14 cellular contexts compared by ENCODE assay signal in the genomic region with DNA sequence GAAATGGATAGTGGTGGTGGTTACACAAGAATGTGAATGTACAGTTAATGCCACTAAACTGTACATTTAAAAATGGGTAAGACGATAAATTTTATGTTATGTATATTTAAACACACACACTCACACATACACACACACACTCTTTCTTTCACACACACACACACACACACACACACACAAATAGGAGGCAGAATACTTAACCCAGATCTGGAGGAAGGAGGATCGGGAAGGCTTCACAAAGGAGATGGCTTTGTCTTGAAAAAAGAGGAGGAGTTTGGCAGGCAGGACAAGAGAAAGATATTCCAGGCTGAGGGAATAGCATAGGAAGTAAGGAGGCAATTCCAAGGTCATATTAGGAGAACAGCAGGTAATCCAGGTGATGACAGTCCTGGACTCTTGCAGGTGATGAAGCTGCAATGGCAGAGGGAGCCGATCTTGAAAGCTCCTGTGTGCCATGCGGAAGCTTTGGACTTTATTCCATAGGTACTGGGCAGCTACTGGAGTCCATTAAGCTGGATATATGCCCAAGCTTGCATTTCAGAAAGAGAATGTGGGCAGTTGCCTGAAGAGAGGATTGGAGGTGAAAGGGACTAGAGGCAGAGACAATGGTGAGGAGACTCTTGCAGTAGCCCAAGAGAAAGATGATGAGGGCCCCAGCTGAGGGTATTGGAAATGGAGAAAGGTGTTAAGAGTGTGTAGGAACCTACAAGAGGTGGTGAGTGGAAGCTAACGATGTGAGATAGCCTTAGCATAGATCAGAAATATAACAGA. TPM values are rescaled to one million over a fixed set of nuclear protein-coding genes. Genes with fewer than 3 reads are reported as not detected.
DNase-seq lines count a peak whose midpoint lies in the region; ATAC-seq and TF ChIP-seq lines count a peak whose summit lies in the region.
"Had no signal": no experiment of that assay in that cellular context is flagged by ENCODE, and none has a peak within 500 bp of the region (broad histone marks: within the 10 kb centered on the region; RNA-seq: fewer than 3 reads in every experiment).

No MANE protein-coding gene starts in this region.

- no peak for TF ChIP-seq POLR2A in transverse colon (IDR thresholded peaks at IDR 0.05)

- H3K27ac ChIP-seq in lower lobe of right lung = no peak overlapping the region
- H3K27ac ChIP-seq in transverse colon = peak overlapping the region; percentile 28 to 71 (median 68)
- H3K27ac ChIP-seq in substantia nigra (ENCODE audit: low read depth, low read length, poor library complexity, severe bottlenecking) = no peak overlapping the region
- H3K27ac ChIP-seq: hepatocyte had no signal

- intact Hi-C loops in activated T-helper 2 cell treated with anti-CD3 and anti-CD28 coated beads, Interferon-gamma antibody, Interleukin-2, Interleukin-4, amounts not matched to agents 10 μg/mL and 5 μg/mL and 100 μg/mL, durations not matched to agents 14 hours and 24 hours and 36 hours (cut with micrococcal nuclease) = no loop called here
- intact Hi-C loops in lower lobe of right lung (cut with DNase I) (no loop called here), transverse colon (cut with DNase I; ENCODE audit: low total_unique reads) (no loop called here)

- H3K4me3 Mint-ChIP-seq in activated T-cell treated with anti-CD3 and anti-CD28 coated beads, Interleukin-2, amount 50 U/mL, for 4 hours = peak overlapping the region; percentile 56
- H3K4me3 Mint-ChIP-seq in activated T-helper 2 cell treated with anti-CD3 and anti-CD28 coated beads, Interferon-gamma antibody, Interleukin-2, Interleukin-4, amounts not matched to agents 10 μg/mL and 5 μg/mL and 100 μg/mL, durations not matched to agents 14 hours and 24 hours and 36 hours (ENCODE audit: low read depth) = peak overlapping the region; percentile 63

- no peak for TF ChIP-seq EP300 in transverse colon (IDR thresholded peaks at IDR 0.05; ENCODE audit: low read depth)

- in situ Hi-C loops in transverse colon (cut with MboI; ENCODE audit: low pct_ligation_motif_present in 1 of 4, low pct_unique_long_range_greater_than_20kb in 1 of 4, low sequenced_read_pairs in 3 of 4) = no loop called here

- H3K9me3 Mint-ChIP-seq in activated T-cell treated with anti-CD3 and anti-CD28 coated beads, Interleukin-2, amount 50 U/mL, for 4 hours = no peaks in the 10 kb centered on the region
- no peaks in the 10 kb centered on the region for H3K9me3 Mint-ChIP-seq in activated T-helper 2 cell treated with anti-CD3 and anti-CD28 coated beads, Interferon-gamma antibody, Interleukin-2, Interleukin-4, amounts not matched to agents 10 μg/mL and 5 μg/mL and 100 μg/mL, durations not matched to agents 14 hours and 24 hours and 36 hours

- no peaks in the 10 kb centered on the region for H3K27me3 Mint-ChIP-seq in activated T-cell treated with anti-CD3 and anti-CD28 coated beads, Interleukin-2, amount 50 U/mL, for 4 hours (ENCODE audit: low read depth)
- H3K27me3 Mint-ChIP-seq in activated T-helper 2 cell treated with anti-CD3 and anti-CD28 coated beads, Interferon-gamma antibody, Interleukin-2, Interleukin-4, amounts not matched to agents 10 μg/mL and 5 μg/mL and 100 μg/mL, durations not matched to agents 14 hours and 24 hours and 36 hours (ENCODE audit: low read depth) = no peaks in the 10 kb centered on the region

- TF ChIP-seq CTCF in lower lobe of right lung (IDR thresholded peaks at IDR 0.05) (no peak), transverse colon (IDR thresholded peaks at IDR 0.05) (no peak)

- peak overlapping the region; percentile 23 for H3K27ac Mint-ChIP-seq in activated T-helper 2 cell treated with anti-CD3 and anti-CD28 coated beads, Interferon-gamma antibody, Interleukin-2, Interleukin-4, amounts not matched to agents 10 μg/mL and 5 μg/mL and 100 μg/mL, durations not matched to agents 14 hours and 24 hours and 36 hours
- H3K27ac Mint-ChIP-seq: progenitor cell of endocrine pancreas had no signal

- H3K27me3 ChIP-seq in lower lobe of right lung (ENCODE audit: low read depth) = no peaks in the 10 kb centered on the region
- H3K27me3 ChIP-seq in transverse colon = no peaks in the 10 kb centered on the region
- H3K27me3 ChIP-seq: hepatocyte had no signal

- peaks cover 41% of the 10 kb centered on the region for H3K4me1 Mint-ChIP-seq in activated T-cell treated with anti-CD3 and anti-CD28 coated beads, Interleukin-2, amount 50 U/mL, for 4 hours (ENCODE audit: low read depth)
- peaks cover 43% of the 10 kb centered on the region for H3K4me1 Mint-ChIP-seq in activated T-helper 2 cell treated with anti-CD3 and anti-CD28 coated beads, Interferon-gamma antibody, Interleukin-2, Interleukin-4, amounts not matched to agents 10 μg/mL and 5 μg/mL and 100 μg/mL, durations not matched to agents 14 hours and 24 hours and 36 hours (ENCODE audit: low read depth)

- H3K4me3 ChIP-seq in lower lobe of right lung (peak overlapping the region; percentile 17), transverse colon (no peak overlapping the region)
- H3K4me3 ChIP-seq: hepatocyte had no signal

- no peaks in the 10 kb centered on the region for H3K36me3 ChIP-seq in lower lobe of right lung
- H3K36me3 ChIP-seq in transverse colon = no peaks in the 10 kb centered on the region

- H3K36me3 Mint-ChIP-seq in activated T-cell treated with anti-CD3 and anti-CD28 coated beads, Interleukin-2, amount 50 U/mL, for 4 hours (ENCODE audit: insufficient read depth) = no peaks in the 10 kb centered on the region
- no peaks in the 10 kb centered on the region for H3K36me3 Mint-ChIP-seq in activated T-helper 2 cell treated with anti-CD3 and anti-CD28 coated beads, Interferon-gamma antibody, Interleukin-2, Interleukin-4, amounts not matched to agents 10 μg/mL and 5 μg/mL and 100 μg/mL, durations not matched to agents 14 hours and 24 hours and 36 hours (ENCODE audit: low read depth)

- 84 to 88% methylated on average over 3 to 5 of the region's 5 CpGs for WGBS in transverse colon (ENCODE audit: low coverage in 1 of 2), 2 donors

- DNase-seq in activated T-cell treated with anti-CD3 and anti-CD28 coated beads, Interleukin-2, amount 50 U/mL, for 4 hours = no peak
- DNase-seq in activated T-cell treated with anti-CD3 and anti-CD28 coated beads, Interleukin-2, amount 50 U/mL, for 48 hours = no peak
- DNase-seq in activated T-helper 2 cell treated with anti-CD3 and anti-CD28 coated beads, Interferon-gamma antibody, Interleukin-2, Interleukin-4, amounts not matched to agents 10 μg/mL and 5 μg/mL and 100 μg/mL, durations not matched to agents 14 hours and 24 hours and 36 hours (ENCODE audit: low spot score) = no peak
- DNase-seq in lower lobe of right lung = no peak
- DNase-seq in transverse colon = no peak
- no peak for DNase-seq in substantia nigra (lab: John Stamatoyannopoulos, UW)
- DNase-seq: kidney glomerular epithelial cell, NCI-H2107, T-helper 9 cell had no signal

- H3K9me3 ChIP-seq in lower lobe of right lung = no peaks in the 10 kb centered on the region
- H3K9me3 ChIP-seq in transverse colon = no peaks in the 10 kb centered on the region

- ATAC-seq in activated T-cell treated with anti-CD3 and anti-CD28 coated beads, Interleukin-2, amount 50 U/mL, for 4 hours = no peak
- ATAC-seq in lower lobe of right lung = no peak
- ATAC-seq in HG02884 (IDR thresholded peaks at IDR 0.05; ENCODE audit: unreplicated experiment) = no peak
- no peak for ATAC-seq in HG03342 (IDR thresholded peaks at IDR 0.05; ENCODE audit: unreplicated experiment)
- ATAC-seq: esophagus mucosa had no signal

- H3K4me1 ChIP-seq in lower lobe of right lung (peaks cover 23% of the 10 kb centered on the region), transverse colon (peaks cover 0 to 16% (median 0%) of the 10 kb centered on the region in 4 donors)

RNA-seq across cellular contexts. Expression of a gene that starts 15.4 kb away (rescaled TPM):
- total RNA-seq in activated T-cell treated with anti-CD3 and anti-CD28 coated beads, Interleukin-2, amount 50 U/mL, for 4 hours = 10 to 100 TPM; 30.3 to 35.2 (median 33.7) TPM
- 98.6 and 110 TPM in 2 replicates for total RNA-seq in activated T-helper 2 cell treated with anti-CD3 and anti-CD28 coated beads, Interferon-gamma antibody, Interleukin-2, Interleukin-4, amounts not matched to agents 10 μg/mL and 5 μg/mL and 100 μg/mL, durations not matched to agents 14 hours and 24 hours and 36 hours
- total RNA-seq in lower lobe of right lung = 72.4 TPM
- total RNA-seq in transverse colon = 10 to 100 TPM; 22.8 to 46.7 (median 32.1) TPM

Comparison
In these comparisons a context has a peak if more than half of its experiments do, and no peak if none do; other contexts are left out.
1. H3K27ac ChIP-seq: peak in transverse colon (4 of 4); none in lower lobe of right lung (single experiment) and substantia nigra (single experiment).